15 cellular contexts compared by ENCODE assay signal in the genomic region with DNA sequence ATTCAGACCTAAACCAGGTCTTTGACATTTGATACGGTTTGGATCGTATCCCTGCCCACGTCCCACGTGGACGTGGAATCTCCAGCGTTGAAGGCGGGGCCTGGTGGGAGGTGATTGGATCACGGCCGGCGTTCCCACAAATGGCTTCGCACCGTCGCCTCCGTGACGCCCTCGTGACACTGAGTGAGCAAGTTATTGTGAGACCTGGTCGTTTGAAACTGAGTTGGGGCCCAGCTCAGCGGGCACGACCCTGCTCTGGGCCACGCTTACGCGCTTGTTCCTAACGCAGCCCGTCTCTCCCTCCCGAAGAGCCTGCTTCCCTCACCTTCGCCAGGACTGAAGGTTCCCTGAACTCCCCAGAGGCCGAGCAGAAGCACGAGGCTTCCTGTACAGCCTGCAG.
DNase-seq lines count a peak whose midpoint lies in the region; ATAC-seq lines count a peak whose summit lies in the region.
"Had no signal": no experiment of that assay in that cellular context is flagged by ENCODE, and none has a peak within 500 bp of the region (broad histone marks: within the 10 kb centered on the region; RNA-seq: fewer than 3 reads in every experiment).

No MANE protein-coding gene starts in this region.

- ATAC-seq in memory B cell (ENCODE audit: low read depth) (no peak), GM21576 (IDR thresholded peaks at IDR 0.05; ENCODE audit: unreplicated experiment) (no peak)
- ATAC-seq: A549 had no signal

- no peak overlapping the region for H3K4me3 Mint-ChIP-seq in IgD-negative memory B cell
- no peak overlapping the region for H3K4me3 Mint-ChIP-seq in memory B cell
- H3K4me3 Mint-ChIP-seq: CD4-positive, alpha-beta T cell; H9 had no signal

- H3K36me3 Mint-ChIP-seq in IgD-negative memory B cell (peaks cover 15% of the 10 kb centered on the region), memory B cell (peaks cover 26% of the 10 kb centered on the region)

- H3K27me3 Mint-ChIP-seq in IgD-negative memory B cell (no peaks in the 10 kb centered on the region), memory B cell (no peaks in the 10 kb centered on the region)
- H3K27me3 Mint-ChIP-seq: CD4-positive, alpha-beta T cell had no signal

- H3K9me3 Mint-ChIP-seq in IgD-negative memory B cell (no peaks in the 10 kb centered on the region), memory B cell (peaks cover 13% of the 10 kb centered on the region)
- H3K9me3 Mint-ChIP-seq: CD4-positive, alpha-beta T cell had no signal

- DNase-seq in NCI-H82 (lab: John Stamatoyannopoulos, UW) = peak; percentile 15
- DNase-seq in NCI-H82 treated with DMSO at 0.1 percent for 48 hours (lab: John Stamatoyannopoulos, UW; ENCODE audit: unreplicated experiment) = no peak
- peak; percentile 8 for DNase-seq in cerebellum (ENCODE audit: low spot score)
- no peak for DNase-seq in memory B cell (ENCODE audit: low spot score in 2 of 2)
- no peak for DNase-seq in stimulated activated CD8-positive, alpha-beta memory T cell treated with anti-CD3 and anti-CD28 coated beads, Interleukin-4, amount 100 ng/mL, for 48 hours
- DNase-seq in GM19238 (ENCODE audit: insufficient read length, low spot score) = no peak
- DNase-seq: AML-193; Caco-2; CD4-positive, alpha-beta T cell; DMS79; GDM1; H9 had no signal

- H3K27ac Mint-ChIP-seq in IgD-negative memory B cell (peak overlapping the region in 2 of 3 donors; percentile 53 to 75), memory B cell (peak overlapping the region; percentile 96)
- H3K27ac Mint-ChIP-seq: CD4-positive, alpha-beta T cell; H9 had no signal

- H3K4me1 Mint-ChIP-seq in IgD-negative memory B cell (peaks cover 0 to 12% (median 11%) of the 10 kb centered on the region in 3 donors), memory B cell (peaks cover 19% of the 10 kb centered on the region)

Comparison
In these comparisons a context has a peak if more than half of its experiments do, and no peak if none do; other contexts are left out.
1. DNase-seq: peak in NCI-H82 (single experiment) and cerebellum (single experiment); none in NCI-H82 treated with DMSO at 0.1 percent for 48 hours (single experiment), memory B cell (0 of 2), stimulated activated CD8-positive, alpha-beta memory T cell treated with anti-CD3 and anti-CD28 coated beads, Interleukin-4, amount 100 ng/mL, for 48 hours (single experiment) and GM19238 (single experiment).